15 cellular contexts compared by ENCODE assay signal in genomic region chr10:33675235-33675634, GRCh38.
DNase-seq lines count a peak whose midpoint lies in the region; ATAC-seq and TF ChIP-seq lines count a peak whose summit lies in the region.
"Had no signal": no experiment of that assay in that cellular context is flagged by ENCODE, and none has a peak within 500 bp of the region (broad histone marks: within the 10 kb centered on the region; RNA-seq: fewer than 3 reads in every experiment).

No MANE protein-coding gene starts in this region.

- H3K9me3 Mint-ChIP-seq in mesothelial cell of epicardium (peaks cover 15% of the 10 kb centered on the region), endodermal cell (peaks cover 17% of the 10 kb centered on the region)

- WGBS in suprapubic skin: 21% methylated on average over 6 of the region's 6 CpGs
- WGBS in endodermal cell (ENCODE audit: insufficient coverage in 1 of 2, insufficient read length in 1 of 2), 2 experiments: 91 to 100% methylated on average over 4 to 6 of the region's 6 CpGs

- TF ChIP-seq CTCF in astrocyte of the cerebellum (IDR thresholded peaks at IDR 0.05; ENCODE audit: low read depth, low read length, missing control alignments) (no peak), mesothelial cell of epicardium (IDR thresholded peaks at IDR 0.05; ENCODE audit: unreplicated experiment) (no peak), suprapubic skin (IDR thresholded peaks at IDR 0.05) (no peak), endodermal cell (conservative IDR thresholded peaks at IDR 0.05) (no peak)

- H3K27me3 Mint-ChIP-seq in mesothelial cell of epicardium (ENCODE audit: low read depth) (no peaks in the 10 kb centered on the region), endodermal cell (ENCODE audit: insufficient read depth) (peaks cover 3% of the 10 kb centered on the region)
- H3K27me3 Mint-ChIP-seq: CD4-positive, CD25-positive, alpha-beta regulatory T cell; stimulated activated naive B cell treated with anti-CD40 and anti-IgM and Interleukin-4, amounts not matched to agents 10 μg/mL and 1 μg/mL and 100 μg/mL, for 72 hours had no signal

- H3K4me1 Mint-ChIP-seq in mesothelial cell of epicardium (peaks cover 9% of the 10 kb centered on the region), endodermal cell (peaks cover 7% of the 10 kb centered on the region)
- H3K4me1 Mint-ChIP-seq: CD4-positive, CD25-positive, alpha-beta regulatory T cell; stimulated activated naive B cell treated with anti-CD40 and anti-IgM and Interleukin-4, amounts not matched to agents 10 μg/mL and 1 μg/mL and 100 μg/mL, for 72 hours had no signal

- no peaks in the 10 kb centered on the region for H3K27me3 ChIP-seq in suprapubic skin
- H3K27me3 ChIP-seq in endodermal cell (ENCODE audit: control insufficient read depth, insufficient read depth, low read length, poor library complexity, severe bottlenecking): no peaks in the 10 kb centered on the region

- no peaks in the 10 kb centered on the region for H3K9me3 ChIP-seq in suprapubic skin
- H3K9me3 ChIP-seq in endodermal cell (ENCODE audit: control insufficient read depth, low read length): no peaks in the 10 kb centered on the region

- no peak for TF ChIP-seq EP300 in suprapubic skin (IDR thresholded peaks at IDR 0.05)

- peak; percentile 16 for DNase-seq in astrocyte of the cerebellum (ENCODE audit: low read depth)
- no peak for DNase-seq in epithelial cell of prostate (ENCODE audit: low read depth, low spot score)
- no peak for DNase-seq in mesothelial cell of epicardium (ENCODE audit: low spot score in 2 of 2, unreplicated experiment in 2 of 2)
- no peak for DNase-seq in suprapubic skin (ENCODE audit: low spot score in 2 of 2)
- DNase-seq in endodermal cell: no peak
- DNase-seq in activated CD8-positive, alpha-beta memory T cell treated with anti-CD3 and anti-CD28 coated beads, Interleukin-2, amount 50 U/mL, for 4 hours: no peak
- DNase-seq: activated CD4-positive, alpha-beta T cell treated with anti-CD3 and anti-CD28 coated beads, Interleukin-2, amount 50 U/mL, for 48 hours; activated T-cell treated with anti-CD3 and anti-CD28 coated beads, Interleukin-2, amount 50 U/mL, for 72 hours; CD4-positive, CD25-positive, alpha-beta regulatory T cell; cortex of kidney; DMS79 treated with DMSO at 0.1 percent for 48 hours; NCI-H2081 treated with DMSO at 0.1 percent for 48 hours; PC-9; stimulated activated naive B cell treated with anti-CD40 and anti-IgM and Interleukin-4, amounts not matched to agents 10 μg/mL and 1 μg/mL and 100 μg/mL, for 72 hours had no signal

- H3K4me3 ChIP-seq in astrocyte of the cerebellum (ENCODE audit: low read depth, low read length) (no peak overlapping the region), suprapubic skin (no peak overlapping the region), endodermal cell (ENCODE audit: low read length) (no peak overlapping the region)
- H3K4me3 ChIP-seq: PC-9 had no signal

- in situ Hi-C loops in astrocyte of the cerebellum (cut with HindIII; ENCODE audit: low sequenced_read_pairs): no loop called here

- H3K27ac ChIP-seq in epithelial cell of prostate (peak overlapping the region; percentile 15), suprapubic skin (peak overlapping the region; percentile 39), endodermal cell (ENCODE audit: low read depth, low read length) (no peak overlapping the region)
- H3K27ac ChIP-seq: PC-9 had no signal

- H3K4me3 Mint-ChIP-seq in mesothelial cell of epicardium (no peak overlapping the region), endodermal cell (no peak overlapping the region)
- H3K4me3 Mint-ChIP-seq: activated T-cell treated with anti-CD3 and anti-CD28 coated beads, Interleukin-2, amount 50 U/mL, for 72 hours; CD4-positive, CD25-positive, alpha-beta regulatory T cell; stimulated activated naive B cell treated with anti-CD40 and anti-IgM and Interleukin-4, amounts not matched to agents 10 μg/mL and 1 μg/mL and 100 μg/mL, for 72 hours had no signal

- no peaks in the 10 kb centered on the region for H3K36me3 ChIP-seq in suprapubic skin
- H3K36me3 ChIP-seq in endodermal cell (ENCODE audit: control insufficient read depth, insufficient read depth, low read length): no peaks in the 10 kb centered on the region

- ATAC-seq in GM21528 (IDR thresholded peaks at IDR 0.05; ENCODE audit: low FRiP score, unreplicated experiment): no peak
- ATAC-seq: activated T-cell treated with anti-CD3 and anti-CD28 coated beads, Interleukin-2, amount 50 U/mL, for 72 hours; stimulated activated naive B cell treated with anti-CD40 and anti-IgM and Interleukin-4, amounts not matched to agents 10 μg/mL and 1 μg/mL and 100 μg/mL, for 72 hours had no signal

- no peak for TF ChIP-seq POLR2A in suprapubic skin (IDR thresholded peaks at IDR 0.05)

- no peaks in the 10 kb centered on the region for H3K4me1 ChIP-seq in suprapubic skin
- H3K4me1 ChIP-seq in endodermal cell (ENCODE audit: control insufficient read depth, insufficient read depth, low read length): no peaks in the 10 kb centered on the region

- no peak overlapping the region for H3K9ac ChIP-seq in endodermal cell (ENCODE audit: extremely low read depth, low read length, poor library complexity, severe bottlenecking)

- H3K27ac Mint-ChIP-seq in mesothelial cell of epicardium (peak overlapping the region; percentile 35), endodermal cell (no peak overlapping the region)
- H3K27ac Mint-ChIP-seq: activated T-cell treated with anti-CD3 and anti-CD28 coated beads, Interleukin-2, amount 50 U/mL, for 72 hours; CD4-positive, CD25-positive, alpha-beta regulatory T cell; stimulated activated naive B cell treated with anti-CD40 and anti-IgM and Interleukin-4, amounts not matched to agents 10 μg/mL and 1 μg/mL and 100 μg/mL, for 72 hours had no signal

- no peaks in the 10 kb centered on the region for H3K36me3 Mint-ChIP-seq in mesothelial cell of epicardium
- peaks cover 3% of the 10 kb centered on the region for H3K36me3 Mint-ChIP-seq in endodermal cell (ENCODE audit: low read depth)
- H3K36me3 Mint-ChIP-seq: CD4-positive, CD25-positive, alpha-beta regulatory T cell; stimulated activated naive B cell treated with anti-CD40 and anti-IgM and Interleukin-4, amounts not matched to agents 10 μg/mL and 1 μg/mL and 100 μg/mL, for 72 hours had no signal
